In genomic region chr1:205447457-205448415, GRCh38 we compare ENCODE assay signal across 15 cellular contexts. TPM values are rescaled to one million over a fixed set of nuclear protein-coding genes. Genes with fewer than 3 reads are reported as not detected.
DNase-seq lines count a peak whose midpoint lies in the region; ATAC-seq and TF ChIP-seq lines count a peak whose summit lies in the region.
"Had no signal": no experiment of that assay in that cellular context is flagged by ENCODE, and none has a peak within 500 bp of the region (broad histone marks: within the 10 kb centered on the region; RNA-seq: fewer than 3 reads in every experiment).

No MANE protein-coding gene starts in this region.

- H3K4me3 Mint-ChIP-seq in progenitor cell of endocrine pancreas (ENCODE audit: low read depth): peak overlapping the region; percentile 64
- H3K4me3 Mint-ChIP-seq: CD14-positive monocyte; effector memory CD8-positive, alpha-beta T cell; stimulated activated naive CD8-positive, alpha-beta T cell treated with anti-CD3 and anti-CD28 coated beads, Interleukin-15, amount 100 ng/mL, for 72 hours had no signal

- POLR2A ChIA-PET in HEK293 (lab: Yijun Ruan, JAX): no interaction called here

- no peak overlapping the region for H3K9ac ChIP-seq in iPS-15b (ENCODE audit: low read depth, low read length)

- peaks cover 5% of the 10 kb centered on the region for H3K36me3 Mint-ChIP-seq in progenitor cell of endocrine pancreas (ENCODE audit: insufficient read depth)
- H3K36me3 Mint-ChIP-seq: CD14-positive monocyte had no signal

- no peaks in the 10 kb centered on the region; the same call in 1 of the 2 replicates for H3K4me1 ChIP-seq in HEK293 (ENCODE audit: control insufficient read depth, insufficient read depth, low read length)
- peaks cover 78% of the 10 kb centered on the region for H3K4me1 ChIP-seq in iPS-15b (ENCODE audit: control insufficient read depth, insufficient read depth, low read length)

- no peak overlapping the region for H3K27ac ChIP-seq in HEK293 (ENCODE audit: extremely low read depth, low read depth, low read length)

- H3K9me3 Mint-ChIP-seq in progenitor cell of endocrine pancreas (ENCODE audit: low read depth): no peaks in the 10 kb centered on the region
- H3K9me3 Mint-ChIP-seq: effector memory CD8-positive, alpha-beta T cell; stimulated activated naive CD8-positive, alpha-beta T cell treated with anti-CD3 and anti-CD28 coated beads, Interleukin-15, amount 100 ng/mL, for 72 hours had no signal

- H3K4me3 ChIP-seq in HEK293 (ENCODE audit: low read depth, low read length): no peak overlapping the region
- H3K4me3 ChIP-seq in iPS-15b (ENCODE audit: low read depth, low read length): peak overlapping the region; percentile 58

- CTCF ChIA-PET in HEK293 (lab: Yijun Ruan, JAX): interaction anchor here (0.6 to 1.5 kb wide), 7 partner anchors 9 to 130 kb away, joined by 3 to 9 read pairs (median 4); no protein-coding TSS in a partner anchor

- peaks cover 25% of the 10 kb centered on the region for H3K27me3 ChIP-seq in iPS-15b (ENCODE audit: control insufficient read depth, insufficient read depth, low read length)

- H3K27me3 Mint-ChIP-seq in progenitor cell of endocrine pancreas: no peaks in the 10 kb centered on the region

- H3K4me1 Mint-ChIP-seq in progenitor cell of endocrine pancreas (ENCODE audit: low read depth): peaks cover 73% of the 10 kb centered on the region
- H3K4me1 Mint-ChIP-seq: CD14-positive monocyte had no signal

- no peaks in the 10 kb centered on the region for H3K36me3 ChIP-seq in HEK293 (ENCODE audit: control insufficient read depth in 2 of 2, insufficient read depth in 1 of 2, low read length in 2 of 2)
- no peaks in the 10 kb centered on the region for H3K36me3 ChIP-seq in iPS-15b (ENCODE audit: control insufficient read depth, insufficient read depth, low read length)

- ATAC-seq in GM21737 (IDR thresholded peaks at IDR 0.05; ENCODE audit: unreplicated experiment): no peak
- no peak for ATAC-seq in GM21447 (IDR thresholded peaks at IDR 0.05; ENCODE audit: unreplicated experiment)
- ATAC-seq: effector memory CD8-positive, alpha-beta T cell; stimulated activated naive CD8-positive, alpha-beta T cell treated with anti-CD3 and anti-CD28 coated beads, Interleukin-15, amount 100 ng/mL, for 72 hours had no signal

- peak; percentile 70 for DNase-seq in SW480 (ENCODE audit: low spot score)
- DNase-seq in progenitor cell of endocrine pancreas (ENCODE audit: low spot score, unreplicated experiment): no peak
- DNase-seq in ACHN: no peak
- DNase-seq in CD1c-positive myeloid dendritic cell (ENCODE audit: extremely low spot score): no peak
- DNase-seq: activated T-cell treated with anti-CD3 and anti-CD28 coated beads, Interleukin-2, amount 50 U/mL, for 1 hour; aorta; effector memory CD8-positive, alpha-beta T cell; NCI-H446 treated with DMSO at 0.1 percent for 48 hours; stimulated activated CD4-positive, alpha-beta T cell treated with anti-CD3 and anti-CD28 coated beads, Interleukin-4, amount 100 ng/mL, for 4 hours; stimulated activated naive CD8-positive, alpha-beta T cell treated with anti-CD3 and anti-CD28 coated beads, Interleukin-15, amount 100 ng/mL, for 72 hours had no signal

- H3K9me3 ChIP-seq in HEK293 (ENCODE audit: control insufficient read depth, insufficient read depth, low read depth, low read length) (no peaks in the 10 kb centered on the region), iPS-15b (ENCODE audit: control insufficient read depth, insufficient read depth, low read length) (no peaks in the 10 kb centered on the region)

- in situ Hi-C loops in ACHN (cut with HindIII; ENCODE audit: low pct_ligation_motif_present, low pct_unique_long_range_greater_than_20kb, low sequenced_read_pairs): no loop called here

- H3K27ac Mint-ChIP-seq in progenitor cell of endocrine pancreas: peak overlapping the region; percentile 85
- H3K27ac Mint-ChIP-seq: CD14-positive monocyte; stimulated activated naive CD8-positive, alpha-beta T cell treated with anti-CD3 and anti-CD28 coated beads, Interleukin-15, amount 100 ng/mL, for 72 hours had no signal

- TF ChIP-seq CTCF in HEK293 (tag by site-specific recombination; IDR thresholded peaks at IDR 0.05): no peak
- no peak for TF ChIP-seq CTCF in progenitor cell of endocrine pancreas (IDR thresholded peaks at IDR 0.05; ENCODE audit: unreplicated experiment)

TF ChIP-seq in HEK293, 187 proteins besides CTCF, POLR2A, EP300 and RAD21:
- TF ChIP-seq ZBTB6 (tag by site-specific recombination; IDR thresholded peaks at IDR 0.05) (no peak), ZIC2 (tag by site-specific recombination; IDR thresholded peaks at IDR 0.05) (peak; percentile 64), GLIS1 (tag by site-specific recombination; IDR thresholded peaks at IDR 0.05) (peak; percentile 73), PRDM10 (tag by site-specific recombination; IDR thresholded peaks at IDR 0.05) (peak; percentile 77), ZNF837 (tag by site-specific recombination; IDR thresholded peaks at IDR 0.05) (no peak), SCRT2 (tag by site-specific recombination; IDR thresholded peaks at IDR 0.05) (peak; percentile 80), IKZF3 (tag by site-specific recombination; IDR thresholded peaks at IDR 0.05) (no peak), OSR2 (tag by site-specific recombination; IDR thresholded peaks at IDR 0.05) (peak; percentile 32; the same call in 1 of the 2 replicates)

RNA-seq across cellular contexts. Expression of gene BLACAT1, which starts 8.1 kb away (rescaled TPM):
- total RNA-seq in progenitor cell of endocrine pancreas: 6.3 and 6.7 TPM in 2 replicates

RNA-seq across cellular contexts. Expression of gene LEMD1, which starts 25.9 kb away (rescaled TPM):
- total RNA-seq in progenitor cell of endocrine pancreas: 13.9 and 15.2 TPM in 2 replicates
- total RNA-seq: aorta had no signal

RNA-seq across cellular contexts. Expression of gene CDK18, which starts 56.7 kb away (rescaled TPM):
- total RNA-seq in progenitor cell of endocrine pancreas: 23.9 and 24.5 TPM in 2 replicates
